8 cellular contexts compared by ENCODE assay signal in genomic region chr17:80219013-80219776, GRCh38. TPM values are rescaled to one million over a fixed set of nuclear protein-coding genes. Genes with fewer than 3 reads are reported as not detected.
DNase-seq lines count a peak whose midpoint lies in the region; ATAC-seq and TF ChIP-seq lines count a peak whose summit lies in the region.

No MANE protein-coding gene starts in this region.

- TF ChIP-seq CTCF in GM12864 (IDR thresholded peaks at IDR 0.05; ENCODE audit: low read depth, low read length, missing control alignments) (no peak), dorsolateral prefrontal cortex (IDR thresholded peaks at IDR 0.05 in 54 of 56, conservative IDR thresholded peaks at IDR 0.05 in 2 of 56; ENCODE audit: low read depth in 1 of 56, partially characterized antibody in 56 of 56) (no peak), lung (IDR thresholded peaks at IDR 0.05; ENCODE audit: control extremely low read depth, extremely low read depth) (no peak)

- H3K36me3 ChIP-seq in lung (ENCODE audit: control insufficient read depth in 2 of 2, insufficient read depth in 2 of 2, low read length in 2 of 2), result peaks cover 0 to 26% of the 10 kb centered on the region in 2 donors

- 17 to 24% methylated on average over 15 of the region's 15 CpGs for WGBS in lung, 2 donors

- no peaks in the 10 kb centered on the region for H3K9me3 ChIP-seq in lung (ENCODE audit: control insufficient read depth in 2 of 2, insufficient read depth in 1 of 2, low read length in 1 of 2)

- H3K27ac ChIP-seq in dorsolateral prefrontal cortex (peak overlapping the region in 51 of 59 donors; percentile 4 to 91 (median 71)), lung (ENCODE audit: low read depth in 1 of 2, low read length in 1 of 2) (peak overlapping the region; percentile 40 to 95)

- H3K4me3 ChIP-seq in GM12864 (ENCODE audit: low read depth, low read length) (peak overlapping the region; percentile 98), dorsolateral prefrontal cortex (peak overlapping the region; percentile 59 to 99 (median 91)), lung (peak overlapping the region; percentile 96)

- ATAC-seq in HG02981 (IDR thresholded peaks at IDR 0.05; ENCODE audit: unreplicated experiment), result peak; percentile 67
- peak; percentile 31 for ATAC-seq in lung (ENCODE audit: insufficient read depth, low FRiP score)

- intact Hi-C loops in dorsolateral prefrontal cortex (cut with DNase I), result no loop called here

- DNase-seq in GM12864 (ENCODE audit: low read depth) (peak; percentile 72), NCI-H510A (lab: John Stamatoyannopoulos, UW) (peak; percentile 32), dorsolateral prefrontal cortex (peak in 2 of 10 donors; percentile 25 to 32), lung (ENCODE audit: low spot score) (peak; percentile 86), NCI-H1930 (lab: John Stamatoyannopoulos, UW) (no peak)
- DNase-seq in activated CD4-positive, alpha-beta T cell treated with anti-CD3 and anti-CD28 coated beads, Interleukin-2, amount 50 U/mL, for 1 hour, result peak; percentile 94
- DNase-seq in stimulated activated CD8-positive, alpha-beta memory T cell treated with anti-CD3 and anti-CD28 coated beads, Interleukin-12 subunit alpha, Interleukin-12 subunit beta, amount 100 ng/mL, for 24 hours (ENCODE audit: extremely low read depth), result peak; percentile 76

- H3K4me1 ChIP-seq in lung (ENCODE audit: control insufficient read depth in 2 of 2, insufficient read depth in 2 of 2, low read length in 2 of 2), result peaks cover 0 to 5% of the 10 kb centered on the region in 2 donors

- H3K27me3 ChIP-seq in dorsolateral prefrontal cortex (no peaks in the 10 kb centered on the region), lung (ENCODE audit: control insufficient read depth, insufficient read depth) (no peaks in the 10 kb centered on the region)

RNA-seq across cellular contexts. Expression of gene SGSH, which starts 0.9 kb away (rescaled TPM):
- total RNA-seq in dorsolateral prefrontal cortex (10 to 100 TPM; 16.5 to 51.4 (median 26.9) TPM), lung (10 to 100 TPM; 27.5 to 75.1 TPM)
- polyA plus RNA-seq in lung, result 10 to 100 TPM; 42.5 to 65.7 TPM

RNA-seq across cellular contexts. Expression of gene SLC26A11, which starts 1.0 kb away (rescaled TPM):
- 10 to 100 TPM; 22.0 to 66.8 (median 39.7) TPM for total RNA-seq in dorsolateral prefrontal cortex
- total RNA-seq in lung, result 10 to 100 TPM; 27.8 to 34.2 TPM
- 10 to 100 TPM; 25.0 to 37.0 TPM for polyA plus RNA-seq in lung

RNA-seq across cellular contexts. Expression of gene RNF213, which starts 41.5 kb away (rescaled TPM):
- total RNA-seq in dorsolateral prefrontal cortex, result 100 to 1,000 TPM in 11 of 120 experiments, 10 to 100 TPM in 109; 39.0 to 137 (median 70.6) TPM
- 100 to 1,000 TPM; 135 to 198 TPM for total RNA-seq in lung
- 10 to 100 TPM; 67.0 to 76.7 TPM for polyA plus RNA-seq in lung

RNA-seq across cellular contexts. Expression of gene CARD14, which starts 49.4 kb away (rescaled TPM):
- 1 to 10 TPM in 89 of 120 experiments, under 1 TPM in 30, not detected in 1; 0.19 to 5.2 (median 1.6) TPM for total RNA-seq in dorsolateral prefrontal cortex
- total RNA-seq in lung, result 1 to 10 TPM; 1.5 to 1.8 TPM
- polyA plus RNA-seq in lung, result under 1 TPM; 0.50 to 0.93 TPM

Comparison
In these comparisons a context has a peak if more than half of its experiments do, and no peak if none do; other contexts are left out.
1. DNase-seq: peak in GM12864 (single experiment), NCI-H510A (single experiment), activated CD4-positive, alpha-beta T cell treated with anti-CD3 and anti-CD28 coated beads, Interleukin-2, amount 50 U/mL, for 1 hour (single experiment), lung (single experiment) and stimulated activated CD8-positive, alpha-beta memory T cell treated with anti-CD3 and anti-CD28 coated beads, Interleukin-12 subunit alpha, Interleukin-12 subunit beta, amount 100 ng/mL, for 24 hours (single experiment); none in NCI-H1930 (0 of 2).
2. Peak in every context shown above with its lines, with median percentiles within 50 percentile points of each other: H3K4me3 ChIP-seq.